In genomic region chr5:21919417-21920022, GRCh38 we compare ENCODE assay signal across 8 cellular contexts.
A peak's percentile ranks its signal among the peaks of the same experiment; 100 is the strongest.
DNase-seq lines count a peak whose midpoint lies in the region; ATAC-seq, FAIRE-seq and TF ChIP-seq lines count a peak whose summit lies in the region.

No MANE protein-coding gene starts in this region.

- H3K36me3 ChIP-seq in small intestine (ENCODE audit: control insufficient read depth in 2 of 2, insufficient read depth in 2 of 2, low read length in 2 of 2) = no peaks in the 10 kb centered on the region

- no peaks in the 10 kb centered on the region for H3K36me3 Mint-ChIP-seq in activated CD8-positive, alpha-beta memory T cell treated with anti-CD3 and anti-CD28 coated beads, Interleukin-2, amount 10 ng/mL, durations not matched to agents 7 days and 5 days

- no peaks in the 10 kb centered on the region for H3K27me3 Mint-ChIP-seq in activated CD8-positive, alpha-beta memory T cell treated with anti-CD3 and anti-CD28 coated beads, Interleukin-2, amount 10 ng/mL, durations not matched to agents 7 days and 5 days

- H3K27ac Mint-ChIP-seq in activated CD8-positive, alpha-beta memory T cell treated with anti-CD3 and anti-CD28 coated beads, Interleukin-2, amount 10 ng/mL, durations not matched to agents 7 days and 5 days = no peak overlapping the region

- no peaks in the 10 kb centered on the region for H3K4me1 Mint-ChIP-seq in activated CD8-positive, alpha-beta memory T cell treated with anti-CD3 and anti-CD28 coated beads, Interleukin-2, amount 10 ng/mL, durations not matched to agents 7 days and 5 days

- no peak overlapping the region for H3K4me3 Mint-ChIP-seq in activated CD8-positive, alpha-beta memory T cell treated with anti-CD3 and anti-CD28 coated beads, Interleukin-2, amount 10 ng/mL, durations not matched to agents 7 days and 5 days

- H3K4me3 ChIP-seq in fibroblast of pulmonary artery (replicated peaks; ENCODE audit: low read depth, low read length) (no peak overlapping the region), small intestine (ENCODE audit: low read depth in 1 of 2, low read length in 2 of 2) (no peak overlapping the region)

- ATAC-seq in GM18498 (IDR thresholded peaks at IDR 0.05; ENCODE audit: unreplicated experiment) = peak; percentile 97
- peak; percentile 95 for ATAC-seq in HG02610 (IDR thresholded peaks at IDR 0.05; ENCODE audit: unreplicated experiment)
- no peak for ATAC-seq in activated CD8-positive, alpha-beta memory T cell treated with anti-CD3 and anti-CD28 coated beads, Interleukin-2, amount 10 ng/mL, durations not matched to agents 7 days and 5 days

- H3K9me3 Mint-ChIP-seq in activated CD8-positive, alpha-beta memory T cell treated with anti-CD3 and anti-CD28 coated beads, Interleukin-2, amount 10 ng/mL, durations not matched to agents 7 days and 5 days (ENCODE audit: low read depth) = no peaks in the 10 kb centered on the region

- no peaks in the 10 kb centered on the region for H3K9me3 ChIP-seq in small intestine (ENCODE audit: control insufficient read depth, low read depth)

- no peaks in the 10 kb centered on the region for H3K4me1 ChIP-seq in small intestine (ENCODE audit: control insufficient read depth in 2 of 2, insufficient read depth in 1 of 2, low read depth in 1 of 2, low read length in 1 of 2)

- WGBS in small intestine, 3 donors = 12 to 16% (median 15%) methylated on average over 8 of the region's 8 CpGs

- H3K27ac ChIP-seq in small intestine (ENCODE audit: low read depth in 1 of 2, low read length in 1 of 2) = no peak overlapping the region

- H3K27me3 ChIP-seq in small intestine (ENCODE audit: control insufficient read depth in 2 of 2, insufficient read depth in 2 of 2, low read length in 2 of 2) = no peaks in the 10 kb centered on the region

- FAIRE-seq in small intestine (lab: Jason Lieb, UNC) = no peak

- peak; percentile 68 for TF ChIP-seq CTCF in fibroblast of pulmonary artery (IDR thresholded peaks at IDR 0.05; ENCODE audit: low read length, missing control alignments)

- CTCF ChIA-PET in activated CD8-positive, alpha-beta memory T cell treated with anti-CD3 and anti-CD28 coated beads, Interleukin-2, amount 10 ng/mL, durations not matched to agents 7 days and 5 days (lab: Charles Lee) = no interaction called here

- DNase-seq in A172 (ENCODE audit: low spot score) (peak; percentile 45), M059J (ENCODE audit: low read depth) (peak; percentile 23), SK-N-DZ (ENCODE audit: low spot score) (peak; percentile 67), fibroblast of pulmonary artery (ENCODE audit: low read depth) (peak; percentile 63), small intestine (peak; percentile 11)
- DNase-seq in activated CD8-positive, alpha-beta memory T cell treated with anti-CD3 and anti-CD28 coated beads, Interleukin-2, amount 10 ng/mL, durations not matched to agents 7 days and 5 days = no peak
